ENCODE assay signal across 8 cellular contexts in the genomic region with DNA sequence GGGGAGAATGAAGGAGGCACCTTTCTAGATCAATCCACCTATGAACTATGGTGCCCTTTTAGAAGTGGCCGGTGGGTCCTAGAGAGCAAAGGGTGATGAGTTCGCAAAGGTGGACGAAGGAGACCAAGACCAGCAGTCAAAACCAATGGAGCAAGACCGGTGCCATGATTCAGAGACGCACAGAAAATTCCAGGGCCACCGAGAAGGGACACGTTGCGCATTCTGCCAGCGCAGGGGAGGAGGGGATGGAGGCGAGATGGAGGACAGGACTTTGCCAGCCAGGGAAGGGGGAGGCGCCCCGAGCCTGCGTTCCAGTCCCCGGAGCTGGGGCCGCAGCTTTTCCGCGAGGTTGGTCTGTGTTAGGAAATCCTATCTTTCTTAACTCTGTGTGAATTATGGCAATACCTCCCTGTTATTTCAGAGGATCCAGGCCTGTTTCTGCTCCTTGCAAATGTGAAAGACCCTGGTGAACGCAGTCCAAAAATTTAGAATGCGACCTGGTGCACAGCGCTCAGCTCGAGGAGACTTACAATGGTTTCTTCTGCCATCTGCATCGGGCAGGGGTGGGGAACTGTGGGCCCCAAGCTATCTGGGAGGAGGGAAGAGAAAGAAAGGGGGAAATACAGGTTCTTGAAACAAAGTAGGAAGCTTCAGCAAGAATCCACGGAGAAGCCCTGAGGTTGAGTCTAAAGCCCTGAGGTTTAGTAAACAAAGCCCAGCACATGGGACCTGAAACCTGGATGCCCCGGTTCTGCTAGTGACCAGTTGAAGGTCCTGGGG.
DNase-seq lines count a peak whose midpoint lies in the region; ATAC-seq and TF ChIP-seq lines count a peak whose summit lies in the region.

No MANE protein-coding gene starts in this region.

- ATAC-seq in GM21423 (IDR thresholded peaks at IDR 0.05; ENCODE audit: unreplicated experiment), result no peak

- H3K4me2 ChIP-seq in parathyroid adenoma (ENCODE audit: low read length), result peak overlapping the region; percentile 71

- H3K27me3 ChIP-seq in Peyer's patch, result no peaks in the 10 kb centered on the region
- no peaks in the 10 kb centered on the region for H3K27me3 ChIP-seq in parathyroid adenoma (ENCODE audit: control insufficient read depth, insufficient read depth, low read length)

- H3K36me3 ChIP-seq in Peyer's patch (no peaks in the 10 kb centered on the region), parathyroid adenoma (ENCODE audit: control insufficient read depth, insufficient read depth, low read length) (no peaks in the 10 kb centered on the region)

- TF ChIP-seq CTCF in Peyer's patch (IDR thresholded peaks at IDR 0.05), result no peak
- no peak for TF ChIP-seq CTCF in fibroblast of villous mesenchyme (IDR thresholded peaks at IDR 0.05; ENCODE audit: insufficient read depth, low read depth, low read length)
- no peak for TF ChIP-seq CTCF in parathyroid adenoma (IDR thresholded peaks at IDR 0.05)

- H3K4me1 ChIP-seq in Peyer's patch, result peaks cover 0 to 22% (median 3%) of the 10 kb centered on the region in 4 donors
- no peaks in the 10 kb centered on the region for H3K4me1 ChIP-seq in parathyroid adenoma

- DNase-seq in ELF-1 (ENCODE audit: low read depth, low spot score), result peak; percentile 83
- DNase-seq in Peyer's patch, result peak in 1 of 3 donors; percentile 45
- DNase-seq in fibroblast of villous mesenchyme (ENCODE audit: low read depth), result peak; percentile 76
- DNase-seq in NCI-H146 (lab: John Stamatoyannopoulos, UW), result no peak
- no peak for DNase-seq in NCI-H2107 (lab: John Stamatoyannopoulos, UW)
- no peak for DNase-seq in effector CD8-positive, alpha-beta T cell (lab: John Stamatoyannopoulos, UW)

- H3K79me2 ChIP-seq in parathyroid adenoma, result no peaks in the 10 kb centered on the region

- peak overlapping the region; percentile 79 for H2AFZ ChIP-seq in parathyroid adenoma

- peak overlapping the region in 3 of 4 donors; percentile 39 to 60 (median 50) for H3K4me3 ChIP-seq in Peyer's patch
- H3K4me3 ChIP-seq in fibroblast of villous mesenchyme (ENCODE audit: low read depth, low read length), result peak overlapping the region; percentile 38
- H3K4me3 ChIP-seq in parathyroid adenoma (ENCODE audit: low read depth, low read length), result peak overlapping the region; percentile 32

- H3K9me3 ChIP-seq in Peyer's patch, result no peaks in the 10 kb centered on the region
- H3K9me3 ChIP-seq in parathyroid adenoma (ENCODE audit: control insufficient read depth, low read length), result no peaks in the 10 kb centered on the region

- H3K9ac ChIP-seq in parathyroid adenoma, result no peak overlapping the region

- peak overlapping the region in 3 of 4 donors; percentile 42 to 69 (median 67) for H3K27ac ChIP-seq in Peyer's patch
- no peak overlapping the region for H3K27ac ChIP-seq in parathyroid adenoma

- TF ChIP-seq POLR2A in Peyer's patch (IDR thresholded peaks at IDR 0.05), result no peak

Comparison
In these comparisons a context has a peak if more than half of its experiments do, and no peak if none do; other contexts are left out.
1. DNase-seq: peak in ELF-1 (single experiment) and fibroblast of villous mesenchyme (single experiment); none in NCI-H146 (single experiment), NCI-H2107 (single experiment) and effector CD8-positive, alpha-beta T cell (single experiment).
2. Peak in every context shown above with its lines, with median percentiles within 50 percentile points of each other: H3K4me3 ChIP-seq.